Comparison of ENCODE assay signal across 17 cellular contexts in genomic region chr14:56592746-56593544, GRCh38.
"Had no signal": no experiment of that assay in that cellular context is flagged by ENCODE, and none has a peak within 500 bp of the region (broad histone marks: within the 10 kb centered on the region; RNA-seq: fewer than 3 reads in every experiment).

No MANE protein-coding gene starts in this region.

- H3K9me3 ChIP-seq: adrenal gland, left lung, psoas muscle, spleen, transverse colon had no signal

- DNase-seq: activated B cell treated with CpG ODN at 0.5 μM for 24 hours; activated CD4-positive, alpha-beta T cell treated with anti-CD3 and anti-CD28 coated beads, Interleukin-2, amount 10 ng/mL, durations not matched to agents 7 days and 5 days; activated naive CD4-positive, alpha-beta T cell treated with anti-CD3 and anti-CD28 coated beads, Interleukin-2, amount 10 ng/mL, durations not matched to agents 7 days and 5 days; activated T-cell treated with anti-CD3 and anti-CD28 coated beads for 4 hours; central memory CD4-positive, alpha-beta T cell; erythroblast; hypothalamus; left lung; natural killer cell; nucleus accumbens; psoas muscle; spleen; stimulated activated CD4-positive, alpha-beta T cell treated with anti-CD3 and anti-CD28 coated beads, Interleukin-1b, Interleukin-23, amount 100 ng/mL, for 48 hours; transverse colon had no signal

- H3K27ac ChIP-seq: adrenal gland, left lung, psoas muscle, spleen, transverse colon had no signal

- H3K36me3 ChIP-seq: adrenal gland had no signal

- ATAC-seq: left lung; natural killer cell; psoas muscle; sciatic nerve; stimulated activated memory B cell treated with anti-CD40 and anti-IgM and Interleukin-4, amounts not matched to agents 10 μg/mL and 1 μg/mL and 100 μg/mL, for 72 hours had no signal

- H3K27me3 ChIP-seq: adrenal gland, left lung, spleen, transverse colon had no signal

- H3K4me3 ChIP-seq: adrenal gland, left lung, psoas muscle, spleen, transverse colon had no signal
